9 cellular contexts compared by ENCODE assay signal in the genomic region with DNA sequence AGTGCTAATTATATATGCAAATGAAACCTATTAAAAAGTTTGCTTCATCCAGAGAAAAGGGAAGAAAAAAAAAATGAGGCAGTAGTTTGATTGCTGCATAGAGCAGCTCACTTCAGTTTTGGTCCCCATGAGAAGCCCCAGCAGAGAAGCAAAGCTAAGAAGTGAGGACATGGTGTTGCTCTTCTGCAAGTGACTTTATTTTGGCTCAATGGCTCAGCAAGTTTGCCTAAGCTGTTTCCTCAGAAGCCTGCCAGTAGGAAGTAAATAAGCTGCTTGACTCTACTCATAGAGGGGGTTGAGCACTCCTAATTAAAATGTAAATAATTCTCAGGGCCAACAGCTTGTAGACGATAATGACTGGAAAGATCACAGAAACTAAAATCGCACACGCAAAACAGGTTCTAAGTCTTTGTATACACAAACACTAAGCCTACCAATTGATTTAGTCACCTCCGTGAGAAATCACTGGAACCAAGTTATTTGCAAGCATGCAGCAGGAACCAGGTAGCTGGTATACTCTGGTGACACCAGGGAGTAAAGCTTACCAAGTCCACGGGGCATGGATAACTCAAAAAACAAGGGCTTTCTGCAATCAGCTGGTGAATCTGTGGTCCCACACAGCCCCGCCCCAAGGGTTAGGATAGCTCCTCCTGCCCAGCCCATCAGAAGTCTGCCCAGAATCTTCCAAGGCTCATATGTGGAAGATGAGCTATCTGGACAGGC. TPM values are rescaled to one million over a fixed set of nuclear protein-coding genes. Genes with fewer than 3 reads are reported as not detected.
DNase-seq lines count a peak whose midpoint lies in the region; ATAC-seq, FAIRE-seq and TF ChIP-seq lines count a peak whose summit lies in the region.
"Had no signal": no experiment of that assay in that cellular context is flagged by ENCODE, and none has a peak within 500 bp of the region (broad histone marks: within the 10 kb centered on the region; RNA-seq: fewer than 3 reads in every experiment).

No MANE protein-coding gene starts in this region.

- H3K9ac ChIP-seq in HUES64 (ENCODE audit: low read depth, low read length) (no peak overlapping the region), adipocyte (ENCODE audit: low read length) (peak overlapping the region; percentile 71)

- H3K4me1 Mint-ChIP-seq in naive thymus-derived CD4-positive, alpha-beta T cell: peaks cover 38 to 62% (median 45%) of the 10 kb centered on the region in 7 donors

- CTCF ChIA-PET in AG04450 (lab: Charles Lee): interaction anchor here (0.7 to 1.0 kb wide), 3 partner anchors 15 to 99 kb away, joined by 3 read pairs; no protein-coding TSS in a partner anchor
- CTCF ChIA-PET in naive thymus-derived CD4-positive, alpha-beta T cell (lab: Charles Lee): interaction anchor here (0.7 to 1.7 kb wide), 7 partner anchors 9 to 59 kb away, joined by 3 to 5 read pairs (median 3); no protein-coding TSS in a partner anchor

- H3K27ac Mint-ChIP-seq in naive thymus-derived CD4-positive, alpha-beta T cell: peak overlapping the region; percentile 44 to 96 (median 80)

- no peaks in the 10 kb centered on the region for H3K36me3 ChIP-seq in HUES64 (ENCODE audit: insufficient read depth, low read length)
- no peaks in the 10 kb centered on the region for H3K36me3 ChIP-seq in adipocyte (ENCODE audit: control insufficient read depth, insufficient read depth, low read length, severe bottlenecking)
- no peaks in the 10 kb centered on the region for H3K36me3 ChIP-seq in naive thymus-derived CD4-positive, alpha-beta T cell (ENCODE audit: control insufficient read depth in 2 of 3, insufficient read depth in 3 of 3, low read length in 3 of 3)
- H3K36me3 ChIP-seq: cardiac muscle cell had no signal

- H3K4me3 ChIP-seq in AG04450 (ENCODE audit: low read depth, low read length) (no peak overlapping the region), HUES64 (ENCODE audit: low read length) (no peak overlapping the region), adipocyte (ENCODE audit: low read length) (peak overlapping the region; percentile 49)
- H3K4me3 ChIP-seq in naive thymus-derived CD4-positive, alpha-beta T cell (ENCODE audit: low read length): no peak overlapping the region
- H3K4me3 ChIP-seq: cardiac muscle cell had no signal

- H3K27me3 ChIP-seq in AG04450 (ENCODE audit: control insufficient read depth, insufficient read depth, low read length): no peaks in the 10 kb centered on the region
- H3K27me3 ChIP-seq in HUES64 (ENCODE audit: insufficient read depth, low read length): no peaks in the 10 kb centered on the region
- no peaks in the 10 kb centered on the region for H3K27me3 ChIP-seq in adipocyte (replicated peaks; ENCODE audit: control insufficient read depth, insufficient read depth, low read length)
- H3K27me3 ChIP-seq in naive thymus-derived CD4-positive, alpha-beta T cell (ENCODE audit: control insufficient read depth in 2 of 2, insufficient read depth in 2 of 2, low read length in 2 of 2): no peaks in the 10 kb centered on the region
- H3K27me3 ChIP-seq: cardiac muscle cell had no signal

- peaks cover 0 to 16% (median 0%) of the 10 kb centered on the region in 5 donors for H3K36me3 Mint-ChIP-seq in naive thymus-derived CD4-positive, alpha-beta T cell

- ATAC-seq in GM18858 (IDR thresholded peaks at IDR 0.05; ENCODE audit: unreplicated experiment) (peak; percentile 1), HG03280 (IDR thresholded peaks at IDR 0.05; ENCODE audit: unreplicated experiment) (no peak), GM18870 (IDR thresholded peaks at IDR 0.05; ENCODE audit: unreplicated experiment) (no peak)
- ATAC-seq in naive thymus-derived CD4-positive, alpha-beta T cell: peak; percentile 65

- intact Hi-C loops in naive thymus-derived CD4-positive, alpha-beta T cell (cut with micrococcal nuclease): loop anchor here in 1 of 2 donors (5.0 kb wide), 1 partner anchor 436 kb away; no protein-coding TSS in a partner anchor

- POLR2A ChIA-PET in AG04450 (lab: Yijun Ruan, JAX): interaction anchor here (0.9 to 3.8 kb wide), 4 partner anchors 12 to 42 kb away, joined by 3 to 116 read pairs (median 6); a partner anchor contains a TSS
- POLR2A ChIA-PET in naive thymus-derived CD4-positive, alpha-beta T cell (lab: Charles Lee): interaction anchor here (0.6 to 5.4 kb wide), 10 partner anchors 8 to 757 kb away, joined by 3 to 42 read pairs (median 6); a partner anchor contains a TSS

- peak overlapping the region; percentile 29 to 78 (median 68) for H3K4me3 Mint-ChIP-seq in naive thymus-derived CD4-positive, alpha-beta T cell

- H3K27me3 Mint-ChIP-seq in naive thymus-derived CD4-positive, alpha-beta T cell: peaks cover 0 to 7% (median 0%) of the 10 kb centered on the region in 5 donors

- WGBS in HUES64: 50% methylated on average over 6 of the region's 6 CpGs

- FAIRE-seq in frontal cortex (lab: Jason Lieb, UNC): no peak

- H3K9me3 ChIP-seq in AG04450 (ENCODE audit: control insufficient read depth, insufficient read depth, low read length) (no peaks in the 10 kb centered on the region), HUES64 (ENCODE audit: insufficient read depth, low read depth, low read length) (no peaks in the 10 kb centered on the region), adipocyte (ENCODE audit: control insufficient read depth, low read length) (no peaks in the 10 kb centered on the region)
- no peaks in the 10 kb centered on the region for H3K9me3 ChIP-seq in naive thymus-derived CD4-positive, alpha-beta T cell (ENCODE audit: control insufficient read depth in 2 of 3, low read length in 3 of 3)

- H3K27ac ChIP-seq in AG04450 (ENCODE audit: low read depth, low read length) (peak overlapping the region; percentile 12), HUES64 (ENCODE audit: low read depth, low read length) (peak overlapping the region; percentile 2; the same call in 1 of the 2 replicates)
- H3K27ac ChIP-seq in naive thymus-derived CD4-positive, alpha-beta T cell (ENCODE audit: low read depth, low read length): peak overlapping the region; percentile 43
- H3K27ac ChIP-seq: cardiac muscle cell had no signal

- TF ChIP-seq CTCF in AG04450 (IDR thresholded peaks at IDR 0.05; ENCODE audit: low read depth, low read length): no peak

- DNase-seq in AG04450 (ENCODE audit: low read depth, low spot score) (no peak), adipocyte (ENCODE audit: low read depth) (peak; percentile 27), frontal cortex (ENCODE audit: low spot score in 2 of 2) (no peak)
- DNase-seq in naive thymus-derived CD4-positive, alpha-beta T cell: peak in 2 of 9 donors; percentile 6 to 13

- peaks cover 24% of the 10 kb centered on the region for H3K4me1 ChIP-seq in HUES64 (ENCODE audit: insufficient read depth, low read length)
- H3K4me1 ChIP-seq in adipocyte (ENCODE audit: control insufficient read depth, insufficient read depth, low read length): peaks cover 47% of the 10 kb centered on the region
- peaks cover 25 to 26% of the 10 kb centered on the region in 2 donors for H3K4me1 ChIP-seq in naive thymus-derived CD4-positive, alpha-beta T cell (ENCODE audit: control insufficient read depth in 2 of 2, insufficient read depth in 2 of 2, low read length in 2 of 2)

- H3K9me3 Mint-ChIP-seq in naive thymus-derived CD4-positive, alpha-beta T cell: peaks cover 0 to 2% (median 0%) of the 10 kb centered on the region in 11 donors

RNA-seq across cellular contexts. Expression of a gene that starts 39.7 kb away (rescaled TPM):
- 138 and 204 TPM in 2 replicates for polyA plus RNA-seq in AG04450 (2011; rRNA removed)
- polyA minus RNA-seq in AG04450 (2011; rRNA and poly(A)+ RNA removed): 137 and 201 TPM in 2 replicates
- 1.4 TPM for polyA plus RNA-seq in HUES64 (2013, experiment 1 of 2)
- 2.2 TPM for polyA plus RNA-seq in HUES64 (2013, experiment 2 of 2)
- 10 to 100 TPM; 24.5 to 79.5 (median 55.4) TPM for total RNA-seq in naive thymus-derived CD4-positive, alpha-beta T cell
- polyA plus RNA-seq in naive thymus-derived CD4-positive, alpha-beta T cell: 1 to 10 TPM; 4.2 to 5.6 TPM
- total RNA-seq in frontal cortex: 3.3 TPM

Comparison
In these comparisons a context has a peak if more than half of its experiments do, and no peak if none do; other contexts are left out.
1. ATAC-seq: peak in GM18858 (single experiment) and naive thymus-derived CD4-positive, alpha-beta T cell (single experiment); none in HG03280 (single experiment) and GM18870 (single experiment).
2. Peak in every context shown above with its lines, with median percentiles within 50 percentile points of each other: H3K27ac ChIP-seq.